29 cellular contexts compared by ENCODE assay signal in the genomic region with DNA sequence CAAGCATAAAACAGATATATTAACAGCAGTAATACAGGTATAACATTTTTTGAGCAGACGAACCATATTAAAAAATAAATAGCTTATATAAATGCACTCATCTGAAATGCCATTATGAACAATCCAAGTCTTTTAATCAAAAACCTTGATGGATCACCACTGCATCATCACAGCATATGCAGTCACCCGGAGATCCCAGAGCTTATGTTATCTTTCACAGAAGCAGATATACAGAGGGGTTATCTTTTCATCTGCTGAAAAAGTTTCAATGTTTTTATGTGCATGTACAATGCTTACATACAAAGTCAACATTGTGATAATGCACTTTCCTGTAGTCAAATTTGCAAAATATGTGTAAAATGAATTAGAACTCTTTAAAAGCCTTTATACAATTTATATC.
DNase-seq lines count a peak whose midpoint lies in the region; ATAC-seq and TF ChIP-seq lines count a peak whose summit lies in the region.
"Had no signal": no experiment of that assay in that cellular context is flagged by ENCODE, and none has a peak within 500 bp of the region (broad histone marks: within the 10 kb centered on the region; RNA-seq: fewer than 3 reads in every experiment).

No MANE protein-coding gene starts in this region.

- no peaks in the 10 kb centered on the region for H3K9me2 ChIP-seq in SK-N-SH

- H3K4me3 ChIP-seq in SK-N-SH (ENCODE audit: low read depth in 2 of 2, low read length in 1 of 2), result no peak overlapping the region
- H3K4me3 ChIP-seq: A549; BLaER1; BLaER1 treated with 17β-estradiol and CSF1 and Interleukin-3, amounts not matched to agents 10 nM and 100 nM had no signal

- WGBS in SK-N-SH (ENCODE audit: low lambda C conversion rate), result 52% methylated on average over 2 of the region's 2 CpGs

- no peak for TF ChIP-seq CTCF in SK-N-SH (IDR thresholded peaks at IDR 0.05)

- no peak overlapping the region for H3K9ac ChIP-seq in SK-N-SH
- H3K9ac ChIP-seq: BLaER1; BLaER1 treated with 17β-estradiol and CSF1 and Interleukin-3, amounts not matched to agents 10 nM and 100 nM had no signal

- DNase-seq in SK-N-SH, result peak; percentile 32
- DNase-seq in GM03348 (ENCODE audit: low spot score), result no peak
- DNase-seq in COLO668 (lab: John Stamatoyannopoulos, UW; ENCODE audit: unreplicated experiment), result no peak
- DNase-seq: 8988T; ACHN; AML-193; BE2C; C1 segment of cervical spinal cord; Caco-2; Calu3; CD4-positive, alpha-beta memory T cell; CD4-positive, alpha-beta T cell; CD4-positive, CD25-positive, alpha-beta regulatory T cell; CD8-positive, alpha-beta memory T cell; CD8-positive, alpha-beta T cell; COR-L47; DMS 273 treated with DMSO at 0.1 percent for 48 hours; DMS153; DMS53; DMS79; DMS79 treated with DMSO at 0.1 percent for 48 hours; DND-41; EL had no signal

- POLR2A ChIA-PET in SK-N-SH (lab: Yijun Ruan, JAX), result interaction anchor here (0.8 kb wide), 1 partner anchor 213 kb away, joined by 3 read pairs; no protein-coding TSS in a partner anchor

- peaks cover 10% of the 10 kb centered on the region; the same call in 1 of the 2 replicates for H3K79me2 ChIP-seq in SK-N-SH (ENCODE audit: insufficient read depth)

- TF ChIP-seq EP300 in SK-N-SH (IDR thresholded peaks at IDR 0.05; ENCODE audit: borderline replicate concordance in 1 of 2, low read depth in 1 of 2, low read length in 1 of 2), result peak in 1 of 2 experiments; percentile 65; a peak in 2 of 4 replicates

- no peak for ATAC-seq in SK-N-SH treated with all-trans-retinoic acid at 6 μM for 48 hours
- ATAC-seq: A549; CD8-positive, alpha-beta T cell had no signal

- H3F3A ChIP-seq in SK-N-SH (replicated peaks; ENCODE audit: insufficient read depth), result no peaks in the 10 kb centered on the region

- H4K20me1 ChIP-seq in SK-N-SH (ENCODE audit: insufficient read depth), result no peaks in the 10 kb centered on the region
- H4K20me1 ChIP-seq: BLaER1; BLaER1 treated with 17β-estradiol and CSF1 and Interleukin-3, amounts not matched to agents 10 nM and 100 nM had no signal

- H2AFZ ChIP-seq in SK-N-SH (ENCODE audit: low read depth), result no peak overlapping the region

- TF ChIP-seq RAD21 in SK-N-SH (IDR thresholded peaks at IDR 0.05; ENCODE audit: low read length), result no peak

- H3K27me3 ChIP-seq in SK-N-SH (ENCODE audit: insufficient read depth), result no peaks in the 10 kb centered on the region
- H3K27me3 ChIP-seq: BE2C; BLaER1; BLaER1 treated with 17β-estradiol and CSF1 and Interleukin-3, amounts not matched to agents 10 nM and 100 nM had no signal

- H3K27ac ChIP-seq in SK-N-SH (ENCODE audit: low read depth in 2 of 2, low read length in 1 of 2), result no peak overlapping the region
- H3K27ac ChIP-seq: 22Rv1; A549; BLaER1; BLaER1 treated with 17β-estradiol and CSF1 and Interleukin-3, amounts not matched to agents 10 nM and 100 nM; C4-2B had no signal

- no peak overlapping the region for H3K4me2 ChIP-seq in SK-N-SH
- H3K4me2 ChIP-seq: A549; BLaER1; BLaER1 treated with 17β-estradiol and CSF1 and Interleukin-3, amounts not matched to agents 10 nM and 100 nM had no signal

- H3K36me3 ChIP-seq in SK-N-SH (replicated peaks in 1 of 2; ENCODE audit: control insufficient read depth in 1 of 2, insufficient read depth in 2 of 2, low read length in 1 of 2), result no peaks in the 10 kb centered on the region
- H3K36me3 ChIP-seq: BE2C; BLaER1; BLaER1 treated with 17β-estradiol and CSF1 and Interleukin-3, amounts not matched to agents 10 nM and 100 nM had no signal

- CTCF ChIA-PET in SK-N-SH (lab: Yijun Ruan, JAX), result interaction anchor here (0.7 to 1.6 kb wide), 3 partner anchors 16 to 80 kb away, joined by 3 to 6 read pairs (median 3); no protein-coding TSS in a partner anchor

- peaks cover 3 to 5% of the 10 kb centered on the region in 2 experiments; a peak in 3 of 4 replicates for H3K4me1 ChIP-seq in SK-N-SH (ENCODE audit: control insufficient read depth in 1 of 2, insufficient read depth in 2 of 2, low read depth in 1 of 2, low read length in 1 of 2)
- H3K4me1 ChIP-seq: A549; BLaER1; BLaER1 treated with 17β-estradiol and CSF1 and Interleukin-3, amounts not matched to agents 10 nM and 100 nM; Caco-2 had no signal

- no peaks in the 10 kb centered on the region for H3K9me3 ChIP-seq in SK-N-SH
- H3K9me3 ChIP-seq: A549, BE2C, BLaER1, Caco-2 had no signal

TF ChIP-seq in SK-N-SH, 30 proteins besides CTCF, POLR2A, EP300 and RAD21:
- TF ChIP-seq RCOR1 (IDR thresholded peaks at IDR 0.05; ENCODE audit: low read length) (peak; percentile 80), CHD2 (IDR thresholded peaks at IDR 0.05; ENCODE audit: low read length, partially characterized antibody) (peak; percentile 43), TCF12 (IDR thresholded peaks at IDR 0.05) (no peak), GATA2 (CRISPR knock-in tag; IDR thresholded peaks at IDR 0.05) (peak; percentile 82), MXI1 (IDR thresholded peaks at IDR 0.05; ENCODE audit: low read depth, low read length) (no peak)
- TF ChIP-seq, protein P1, sequence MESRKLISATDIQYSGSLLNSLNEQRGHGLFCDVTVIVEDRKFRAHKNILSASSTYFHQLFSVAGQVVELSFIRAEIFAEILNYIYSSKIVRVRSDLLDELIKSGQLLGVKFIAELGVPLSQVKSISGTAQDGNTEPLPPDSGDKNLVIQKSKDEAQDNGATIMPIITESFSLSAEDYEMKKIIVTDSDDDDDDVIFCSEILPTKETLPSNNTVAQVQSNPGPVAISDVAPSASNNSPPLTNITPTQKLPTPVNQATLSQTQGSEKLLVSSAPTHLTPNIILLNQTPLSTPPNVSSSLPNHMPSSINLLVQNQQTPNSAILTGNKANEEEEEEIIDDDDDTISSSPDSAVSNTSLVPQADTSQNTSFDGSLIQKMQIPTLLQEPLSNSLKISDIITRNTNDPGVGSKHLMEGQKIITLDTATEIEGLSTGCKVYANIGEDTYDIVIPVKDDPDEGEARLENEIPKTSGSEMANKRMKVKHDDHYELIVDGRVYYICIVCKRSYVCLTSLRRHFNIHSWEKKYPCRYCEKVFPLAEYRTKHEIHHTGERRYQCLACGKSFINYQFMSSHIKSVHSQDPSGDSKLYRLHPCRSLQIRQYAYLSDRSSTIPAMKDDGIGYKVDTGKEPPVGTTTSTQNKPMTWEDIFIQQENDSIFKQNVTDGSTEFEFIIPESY (IDR thresholded peaks at IDR 0.05; ENCODE audit: borderline replicate concordance, low read depth), result no peak
- TF ChIP-seq, protein P2, sequence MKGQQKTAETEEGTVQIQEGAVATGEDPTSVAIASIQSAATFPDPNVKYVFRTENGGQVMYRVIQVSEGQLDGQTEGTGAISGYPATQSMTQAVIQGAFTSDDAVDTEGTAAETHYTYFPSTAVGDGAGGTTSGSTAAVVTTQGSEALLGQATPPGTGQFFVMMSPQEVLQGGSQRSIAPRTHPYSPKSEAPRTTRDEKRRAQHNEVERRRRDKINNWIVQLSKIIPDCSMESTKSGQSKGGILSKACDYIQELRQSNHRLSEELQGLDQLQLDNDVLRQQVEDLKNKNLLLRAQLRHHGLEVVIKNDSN (IDR thresholded peaks at IDR 0.05; ENCODE audit: borderline replicate concordance, low read depth), result no peak

TF ChIP-seq in SK-N-SH treated with all-trans-retinoic acid at 6 μM for 48 hours, 23 proteins besides CTCF, POLR2A, EP300 and RAD21:
- TF ChIP-seq, protein P3, sequence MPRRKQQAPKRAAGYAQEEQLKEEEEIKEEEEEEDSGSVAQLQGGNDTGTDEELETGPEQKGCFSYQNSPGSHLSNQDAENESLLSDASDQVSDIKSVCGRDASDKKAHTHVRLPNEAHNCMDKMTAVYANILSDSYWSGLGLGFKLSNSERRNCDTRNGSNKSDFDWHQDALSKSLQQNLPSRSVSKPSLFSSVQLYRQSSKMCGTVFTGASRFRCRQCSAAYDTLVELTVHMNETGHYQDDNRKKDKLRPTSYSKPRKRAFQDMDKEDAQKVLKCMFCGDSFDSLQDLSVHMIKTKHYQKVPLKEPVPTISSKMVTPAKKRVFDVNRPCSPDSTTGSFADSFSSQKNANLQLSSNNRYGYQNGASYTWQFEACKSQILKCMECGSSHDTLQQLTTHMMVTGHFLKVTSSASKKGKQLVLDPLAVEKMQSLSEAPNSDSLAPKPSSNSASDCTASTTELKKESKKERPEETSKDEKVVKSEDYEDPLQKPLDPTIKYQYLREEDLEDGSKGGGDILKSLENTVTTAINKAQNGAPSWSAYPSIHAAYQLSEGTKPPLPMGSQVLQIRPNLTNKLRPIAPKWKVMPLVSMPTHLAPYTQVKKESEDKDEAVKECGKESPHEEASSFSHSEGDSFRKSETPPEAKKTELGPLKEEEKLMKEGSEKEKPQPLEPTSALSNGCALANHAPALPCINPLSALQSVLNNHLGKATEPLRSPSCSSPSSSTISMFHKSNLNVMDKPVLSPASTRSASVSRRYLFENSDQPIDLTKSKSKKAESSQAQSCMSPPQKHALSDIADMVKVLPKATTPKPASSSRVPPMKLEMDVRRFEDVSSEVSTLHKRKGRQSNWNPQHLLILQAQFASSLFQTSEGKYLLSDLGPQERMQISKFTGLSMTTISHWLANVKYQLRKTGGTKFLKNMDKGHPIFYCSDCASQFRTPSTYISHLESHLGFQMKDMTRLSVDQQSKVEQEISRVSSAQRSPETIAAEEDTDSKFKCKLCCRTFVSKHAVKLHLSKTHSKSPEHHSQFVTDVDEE (CRISPR knock-in tag; IDR thresholded peaks at IDR 0.05), result peak; percentile 42; the same call in 1 of the 2 replicates
- TF ChIP-seq ISL1 (CRISPR knock-in tag; IDR thresholded peaks at IDR 0.05), result peak; percentile 44
- TF ChIP-seq ZNF8 (CRISPR knock-in tag; IDR thresholded peaks at IDR 0.05), result no peak
- peak; percentile 85 for TF ChIP-seq TCF4 (CRISPR knock-in tag; IDR thresholded peaks at IDR 0.05; ENCODE audit: borderline replicate concordance)
